ENCODE assay signal across 8 cellular contexts in the genomic region with DNA sequence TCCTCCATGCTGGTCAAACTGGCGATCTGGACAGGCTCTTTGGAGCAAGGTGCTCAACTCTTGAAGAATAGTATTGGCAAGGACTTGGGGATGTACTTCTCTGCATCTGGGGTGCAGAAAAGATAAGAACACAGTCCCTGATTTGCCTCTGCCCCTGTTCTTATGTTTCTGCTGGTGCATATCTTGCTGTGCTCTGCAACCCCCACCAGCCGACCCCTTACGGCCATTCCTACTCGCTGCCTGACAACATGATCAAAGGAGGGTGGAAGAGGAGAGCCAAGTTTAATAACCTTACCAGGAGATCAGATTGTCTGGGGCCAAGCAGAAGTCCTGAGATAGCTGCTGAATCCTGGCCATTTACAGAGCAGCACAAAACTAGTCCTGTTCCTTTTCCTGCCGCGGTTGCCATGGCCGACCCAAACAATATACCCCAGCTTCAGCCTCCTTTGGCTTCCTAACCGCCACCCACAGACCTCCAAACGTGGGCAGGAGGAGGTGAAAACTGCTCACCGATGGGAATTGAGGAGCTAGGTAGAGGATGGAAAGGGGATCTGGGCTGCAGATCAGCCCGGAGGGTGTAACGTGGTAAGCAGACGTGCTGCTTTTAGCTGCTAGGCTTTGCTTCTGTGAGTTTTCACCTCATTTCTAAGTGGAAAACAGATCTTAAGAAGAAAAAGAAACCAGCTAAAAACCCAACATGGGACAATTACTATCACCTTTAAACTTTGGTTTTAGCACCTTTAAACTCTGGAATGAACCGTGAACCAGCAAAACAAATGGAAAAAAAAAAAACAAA.
DNase-seq lines count a peak whose midpoint lies in the region; ATAC-seq and TF ChIP-seq lines count a peak whose summit lies in the region.

No MANE protein-coding gene starts in this region.

- no peaks in the 10 kb centered on the region for H3K9me3 ChIP-seq in BLaER1 treated with 17β-estradiol and CSF1 and Interleukin-3, amounts not matched to agents 10 nM and 100 nM (replicated peaks in 1 of 11)
- no peaks in the 10 kb centered on the region for H3K9me3 ChIP-seq in endodermal cell (ENCODE audit: control insufficient read depth, low read length)
- H3K9me3 ChIP-seq in testis = no peaks in the 10 kb centered on the region

- no peak overlapping the region for H3K9ac ChIP-seq in BLaER1 treated with 17β-estradiol and CSF1 and Interleukin-3, amounts not matched to agents 10 nM and 100 nM
- H3K9ac ChIP-seq in endodermal cell (ENCODE audit: extremely low read depth, low read length, poor library complexity, severe bottlenecking) = no peak overlapping the region

- TF ChIP-seq POLR2A in testis (IDR thresholded peaks at IDR 0.05) = no peak

- H3K36me3 Mint-ChIP-seq in T-cell = no peaks in the 10 kb centered on the region
- H3K36me3 Mint-ChIP-seq in endodermal cell (ENCODE audit: low read depth) = no peaks in the 10 kb centered on the region
- no peaks in the 10 kb centered on the region for H3K36me3 Mint-ChIP-seq in nephron progenitor cell (ENCODE audit: low read depth)

- POLR2A ChIA-PET in T-cell (lab: Charles Lee) = interaction anchor here in 1 of 2 donors (0.6 to 1.4 kb wide), 5 partner anchors 9 to 64 kb away, joined by 3 to 13 read pairs (median 4); partner anchors contain the start of gene ATXN1

- no peak overlapping the region for H3K4me3 ChIP-seq in BLaER1 treated with 17β-estradiol and CSF1 and Interleukin-3, amounts not matched to agents 10 nM and 100 nM
- no peak overlapping the region for H3K4me3 ChIP-seq in endodermal cell (ENCODE audit: low read length)
- no peak overlapping the region for H3K4me3 ChIP-seq in testis

- H3K36me3 ChIP-seq in BLaER1 treated with 17β-estradiol and CSF1 and Interleukin-3, amounts not matched to agents 10 nM and 100 nM = peaks cover 0 to 4% (median 0%) of the 10 kb centered on the region in 11 experiments; a peak in 1 of 22 replicates
- no peaks in the 10 kb centered on the region for H3K36me3 ChIP-seq in endodermal cell (ENCODE audit: control insufficient read depth, insufficient read depth, low read length)
- H3K36me3 ChIP-seq in testis (ENCODE audit: low read depth, missing control alignments) = no peaks in the 10 kb centered on the region

- no peaks in the 10 kb centered on the region for H3K9me3 Mint-ChIP-seq in T-cell
- H3K9me3 Mint-ChIP-seq in endodermal cell = peaks cover 4% of the 10 kb centered on the region
- peaks cover 8% of the 10 kb centered on the region for H3K9me3 Mint-ChIP-seq in nephron progenitor cell

- H3K27ac ChIP-seq in BLaER1 treated with 17β-estradiol and CSF1 and Interleukin-3, amounts not matched to agents 10 nM and 100 nM = peak overlapping the region in 2 of 11 experiments; percentile 2 to 38; a peak in 2 of 22 replicates
- no peak overlapping the region for H3K27ac ChIP-seq in endodermal cell (ENCODE audit: low read depth, low read length)
- H3K27ac ChIP-seq in testis = no peak overlapping the region

- H4K20me1 ChIP-seq in BLaER1 treated with 17β-estradiol and CSF1 and Interleukin-3, amounts not matched to agents 10 nM and 100 nM = peaks cover 0 to 65% (median 0%) of the 10 kb centered on the region in 11 experiments; a peak in 7 of 22 replicates

- H3K27me3 ChIP-seq in BLaER1 treated with 17β-estradiol and CSF1 and Interleukin-3, amounts not matched to agents 10 nM and 100 nM = peaks cover 0 to 11% (median 0%) of the 10 kb centered on the region in 11 experiments; a peak in 5 of 22 replicates
- H3K27me3 ChIP-seq in endodermal cell (ENCODE audit: control insufficient read depth, insufficient read depth, low read length, poor library complexity, severe bottlenecking) (no peaks in the 10 kb centered on the region), testis (no peaks in the 10 kb centered on the region)

- intact Hi-C loops in testis (cut with DNase I; ENCODE audit: low total_unique reads) = no loop called here

- peak overlapping the region; percentile 6 to 68 (median 46); a peak in 20 of 22 replicates for H3K4me2 ChIP-seq in BLaER1 treated with 17β-estradiol and CSF1 and Interleukin-3, amounts not matched to agents 10 nM and 100 nM

- peak overlapping the region; percentile 73 to 86 (median 81) for H3K4me3 Mint-ChIP-seq in T-cell
- H3K4me3 Mint-ChIP-seq in endodermal cell = no peak overlapping the region
- peak overlapping the region; percentile 56 for H3K4me3 Mint-ChIP-seq in nephron progenitor cell

- WGBS in endodermal cell (ENCODE audit: insufficient coverage in 1 of 2, insufficient read length in 1 of 2), 2 experiments = 78% methylated on average over 7 to 14 of the region's 14 CpGs
- 45 to 65% methylated on average over 14 of the region's 14 CpGs for WGBS in testis, 2 donors

- H3K27ac Mint-ChIP-seq in T-cell = peak overlapping the region; percentile 92 to 96
- no peak overlapping the region for H3K27ac Mint-ChIP-seq in endodermal cell
- peak overlapping the region; percentile 76 for H3K27ac Mint-ChIP-seq in nephron progenitor cell

- ATAC-seq in T-cell (replicated peaks in 1 of 4) (peak; percentile 40 to 72 (median 52)), GM21619 (IDR thresholded peaks at IDR 0.05; ENCODE audit: unreplicated experiment) (no peak)

- peaks cover 0 to 81% (median 19%) of the 10 kb centered on the region in 10 experiments; a peak in 13 of 20 replicates for H3K4me1 ChIP-seq in BLaER1 treated with 17β-estradiol and CSF1 and Interleukin-3, amounts not matched to agents 10 nM and 100 nM
- H3K4me1 ChIP-seq in endodermal cell (ENCODE audit: control insufficient read depth, insufficient read depth, low read length) = peaks cover 5% of the 10 kb centered on the region
- peaks cover 11% of the 10 kb centered on the region for H3K4me1 ChIP-seq in testis

- TF ChIP-seq CTCF in endodermal cell (conservative IDR thresholded peaks at IDR 0.05) (no peak), nephron progenitor cell (IDR thresholded peaks at IDR 0.05) (no peak), testis (IDR thresholded peaks at IDR 0.05) (no peak)

- H3K4me1 Mint-ChIP-seq in T-cell = peaks cover 59 to 75% (median 70%) of the 10 kb centered on the region in 3 donors
- H3K4me1 Mint-ChIP-seq in endodermal cell = peaks cover 37% of the 10 kb centered on the region
- H3K4me1 Mint-ChIP-seq in nephron progenitor cell = peaks cover 57% of the 10 kb centered on the region

- H3K27me3 Mint-ChIP-seq in T-cell (no peaks in the 10 kb centered on the region), endodermal cell (ENCODE audit: insufficient read depth) (no peaks in the 10 kb centered on the region), nephron progenitor cell (ENCODE audit: low read depth, poor library complexity) (no peaks in the 10 kb centered on the region)

- DNase-seq in T-cell (peak in 23 of 34 experiments; percentile 16 to 45 (median 30)), endodermal cell (peak; percentile 69), nephron progenitor cell (peak; percentile 18), NCI-H524 (lab: John Stamatoyannopoulos, UW) (no peak), MV-4-11 (lab: John Stamatoyannopoulos, UW) (no peak), testis (no peak)

- CTCF ChIA-PET in T-cell (lab: Charles Lee) = interaction anchor here (0.6 to 3.2 kb wide), 9 partner anchors 13 to 385 kb away, joined by 3 to 17 read pairs (median 4); no protein-coding TSS in a partner anchor

Comparison
In these comparisons a context has a peak if more than half of its experiments do, and no peak if none do; other contexts are left out.
1. DNase-seq: peak in T-cell (23 of 34), endodermal cell (single experiment) and nephron progenitor cell (single experiment); none in NCI-H524 (0 of 2), MV-4-11 (single experiment) and testis (single experiment).